8 cellular contexts compared by ENCODE assay signal in the genomic region with DNA sequence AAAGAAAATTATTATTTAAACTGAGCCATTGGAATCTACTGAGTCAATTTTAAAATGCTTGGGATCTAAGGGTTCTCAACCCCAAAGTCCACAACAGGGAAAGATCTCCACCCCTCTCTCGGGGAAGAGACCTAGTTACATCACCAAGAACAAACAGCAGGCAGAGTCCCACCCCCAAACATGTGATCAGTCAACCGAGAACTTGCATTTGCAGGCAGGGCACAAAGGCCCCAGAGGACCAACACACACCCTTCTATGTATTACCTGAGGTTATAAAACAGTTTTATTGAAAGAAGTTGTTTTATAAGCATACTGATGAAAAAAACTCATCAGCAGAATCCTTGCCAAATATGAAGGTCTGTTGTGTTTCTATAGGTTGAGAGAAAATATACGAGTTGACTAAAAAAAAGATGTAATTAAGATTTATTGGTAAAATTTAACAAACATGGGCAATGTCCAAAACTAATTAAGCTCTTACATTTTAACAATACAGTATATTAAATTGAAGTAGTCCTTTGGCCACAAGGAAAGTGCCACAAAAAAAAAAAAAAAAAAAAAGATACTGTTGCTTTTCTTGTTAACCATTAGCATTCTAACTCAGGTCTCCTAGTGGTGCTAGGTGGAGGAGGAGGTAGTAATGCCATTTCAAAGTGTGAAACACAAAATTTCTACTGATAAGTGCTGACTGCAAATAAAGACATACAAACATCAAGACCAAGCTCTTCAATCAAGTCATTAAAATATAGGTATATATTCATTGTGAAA. TPM values are rescaled to one million over a fixed set of nuclear protein-coding genes. Genes with fewer than 3 reads are reported as not detected.
DNase-seq lines count a peak whose midpoint lies in the region; ATAC-seq, FAIRE-seq and TF ChIP-seq lines count a peak whose summit lies in the region.

No MANE protein-coding gene starts in this region.

- peak overlapping the region; percentile 55 for H3K4me3 Mint-ChIP-seq in T-helper 1 cell treated with Interleukin-12 subunit alpha and Interleukin-12 subunit beta and Interleukin-4 antibody, amounts not matched to agents 30 μg/mL and 1 μg/mL, for 36 hours

- DNase-seq in DMS53 treated with DMSO at 0.1 percent for 48 hours (lab: John Stamatoyannopoulos, UW; ENCODE audit: unreplicated experiment): peak; percentile 70
- peak; percentile 48 to 54 for DNase-seq in erythroblast (lab: John Stamatoyannopoulos, UW)
- DNase-seq in mucosa of gallbladder (ENCODE audit: low spot score): peak; percentile 87
- DNase-seq in urothelium cell line (ENCODE audit: low spot score): peak; percentile 70
- DNase-seq in activated gamma-delta T cell (lab: John Stamatoyannopoulos, UW): no peak

- TF ChIP-seq EP300 in Ishikawa (IDR thresholded peaks at IDR 0.05; ENCODE audit: borderline replicate concordance): peak; percentile 54

- H3K4me1 Mint-ChIP-seq in T-helper 1 cell treated with Interleukin-12 subunit alpha and Interleukin-12 subunit beta and Interleukin-4 antibody, amounts not matched to agents 30 μg/mL and 1 μg/mL, for 36 hours (ENCODE audit: low read depth): peaks cover 19% of the 10 kb centered on the region

- no peaks in the 10 kb centered on the region for H3K9me3 Mint-ChIP-seq in T-helper 1 cell treated with Interleukin-12 subunit alpha and Interleukin-12 subunit beta and Interleukin-4 antibody, amounts not matched to agents 30 μg/mL and 1 μg/mL, for 36 hours

- H3K27ac Mint-ChIP-seq in T-helper 1 cell treated with Interleukin-12 subunit alpha and Interleukin-12 subunit beta and Interleukin-4 antibody, amounts not matched to agents 30 μg/mL and 1 μg/mL, for 36 hours: peak overlapping the region; percentile 50

- no peaks in the 10 kb centered on the region for H3K36me3 Mint-ChIP-seq in T-helper 1 cell treated with Interleukin-12 subunit alpha and Interleukin-12 subunit beta and Interleukin-4 antibody, amounts not matched to agents 30 μg/mL and 1 μg/mL, for 36 hours (ENCODE audit: low read depth)

- no peaks in the 10 kb centered on the region for H3K27me3 Mint-ChIP-seq in T-helper 1 cell treated with Interleukin-12 subunit alpha and Interleukin-12 subunit beta and Interleukin-4 antibody, amounts not matched to agents 30 μg/mL and 1 μg/mL, for 36 hours (ENCODE audit: low read depth)

- no peak for TF ChIP-seq POLR2A in erythroblast (IDR thresholded peaks at IDR 0.05; ENCODE audit: low read length)

- FAIRE-seq in urothelium cell line (lab: Jason Lieb, UNC): no peak

- no peak for ATAC-seq in HG02623 (IDR thresholded peaks at IDR 0.05; ENCODE audit: unreplicated experiment)

- peak; percentile 28; the same call in 1 of the 2 replicates for TF ChIP-seq RAD21 in Ishikawa (IDR thresholded peaks at IDR 0.05; ENCODE audit: low read depth)

TF ChIP-seq in Ishikawa, 13 proteins besides CTCF, POLR2A, EP300 and RAD21:
- TF ChIP-seq ZBTB7A (IDR thresholded peaks at IDR 0.05; ENCODE audit: low read depth): 0 out of 2 replicates have a peak, but pooled peaks have one; percentile 50
- TF ChIP-seq TEAD4 (IDR thresholded peaks at IDR 0.05): no peak
- TF ChIP-seq TCF12 (IDR thresholded peaks at IDR 0.05; ENCODE audit: low read depth): 0 out of 2 replicates have a peak, but pooled peaks have one; percentile 69
- no peak for TF ChIP-seq CREB1 (IDR thresholded peaks at IDR 0.05; ENCODE audit: low read depth)
- peak; percentile 47; the same call in 1 of the 2 replicates for TF ChIP-seq FOXM1 (IDR thresholded peaks at IDR 0.05; ENCODE audit: borderline replicate concordance, low read depth)
- 0 out of 2 replicates have a peak, but pooled peaks have one; percentile 20 for TF ChIP-seq YY1 (IDR thresholded peaks at IDR 0.05; ENCODE audit: low read depth)
- TF ChIP-seq TAF1 (IDR thresholded peaks at IDR 0.05; ENCODE audit: low read depth): no peak
- TF ChIP-seq, protein P1, sequence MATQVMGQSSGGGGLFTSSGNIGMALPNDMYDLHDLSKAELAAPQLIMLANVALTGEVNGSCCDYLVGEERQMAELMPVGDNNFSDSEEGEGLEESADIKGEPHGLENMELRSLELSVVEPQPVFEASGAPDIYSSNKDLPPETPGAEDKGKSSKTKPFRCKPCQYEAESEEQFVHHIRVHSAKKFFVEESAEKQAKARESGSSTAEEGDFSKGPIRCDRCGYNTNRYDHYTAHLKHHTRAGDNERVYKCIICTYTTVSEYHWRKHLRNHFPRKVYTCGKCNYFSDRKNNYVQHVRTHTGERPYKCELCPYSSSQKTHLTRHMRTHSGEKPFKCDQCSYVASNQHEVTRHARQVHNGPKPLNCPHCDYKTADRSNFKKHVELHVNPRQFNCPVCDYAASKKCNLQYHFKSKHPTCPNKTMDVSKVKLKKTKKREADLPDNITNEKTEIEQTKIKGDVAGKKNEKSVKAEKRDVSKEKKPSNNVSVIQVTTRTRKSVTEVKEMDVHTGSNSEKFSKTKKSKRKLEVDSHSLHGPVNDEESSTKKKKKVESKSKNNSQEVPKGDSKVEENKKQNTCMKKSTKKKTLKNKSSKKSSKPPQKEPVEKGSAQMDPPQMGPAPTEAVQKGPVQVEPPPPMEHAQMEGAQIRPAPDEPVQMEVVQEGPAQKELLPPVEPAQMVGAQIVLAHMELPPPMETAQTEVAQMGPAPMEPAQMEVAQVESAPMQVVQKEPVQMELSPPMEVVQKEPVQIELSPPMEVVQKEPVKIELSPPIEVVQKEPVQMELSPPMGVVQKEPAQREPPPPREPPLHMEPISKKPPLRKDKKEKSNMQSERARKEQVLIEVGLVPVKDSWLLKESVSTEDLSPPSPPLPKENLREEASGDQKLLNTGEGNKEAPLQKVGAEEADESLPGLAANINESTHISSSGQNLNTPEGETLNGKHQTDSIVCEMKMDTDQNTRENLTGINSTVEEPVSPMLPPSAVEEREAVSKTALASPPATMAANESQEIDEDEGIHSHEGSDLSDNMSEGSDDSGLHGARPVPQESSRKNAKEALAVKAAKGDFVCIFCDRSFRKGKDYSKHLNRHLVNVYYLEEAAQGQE (IDR thresholded peaks at IDR 0.05; ENCODE audit: low read depth): no peak
- TF ChIP-seq, protein P2, sequence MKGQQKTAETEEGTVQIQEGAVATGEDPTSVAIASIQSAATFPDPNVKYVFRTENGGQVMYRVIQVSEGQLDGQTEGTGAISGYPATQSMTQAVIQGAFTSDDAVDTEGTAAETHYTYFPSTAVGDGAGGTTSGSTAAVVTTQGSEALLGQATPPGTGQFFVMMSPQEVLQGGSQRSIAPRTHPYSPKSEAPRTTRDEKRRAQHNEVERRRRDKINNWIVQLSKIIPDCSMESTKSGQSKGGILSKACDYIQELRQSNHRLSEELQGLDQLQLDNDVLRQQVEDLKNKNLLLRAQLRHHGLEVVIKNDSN (IDR thresholded peaks at IDR 0.05): peak; percentile 62
- TF ChIP-seq, protein P3, sequence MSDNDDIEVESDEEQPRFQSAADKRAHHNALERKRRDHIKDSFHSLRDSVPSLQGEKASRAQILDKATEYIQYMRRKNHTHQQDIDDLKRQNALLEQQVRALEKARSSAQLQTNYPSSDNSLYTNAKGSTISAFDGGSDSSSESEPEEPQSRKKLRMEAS (IDR thresholded peaks at IDR 0.05): peak; percentile 72
- TF ChIP-seq CEBPB (IDR thresholded peaks at IDR 0.05): peak; percentile 83
- TF ChIP-seq NFIC (IDR thresholded peaks at IDR 0.05): peak; percentile 18; the same call in 1 of the 2 replicates

RNA-seq across cellular contexts. Expression of a gene that starts 1.0 kb away (rescaled TPM):
- total RNA-seq in mucosa of gallbladder: 65.2 TPM

RNA-seq across cellular contexts. Expression of a gene that starts 49.2 kb away (rescaled TPM):
- 0.52 TPM for total RNA-seq in mucosa of gallbladder
